Comparison of ENCODE assay signal across 19 cellular contexts in genomic region chr17:19933633-19934032, GRCh38. TPM values are rescaled to one million over a fixed set of nuclear protein-coding genes. Genes with fewer than 3 reads are reported as not detected.
DNase-seq lines count a peak whose midpoint lies in the region; ATAC-seq, FAIRE-seq and TF ChIP-seq lines count a peak whose summit lies in the region.
"Had no signal": no experiment of that assay in that cellular context is flagged by ENCODE, and none has a peak within 500 bp of the region (broad histone marks: within the 10 kb centered on the region; RNA-seq: fewer than 3 reads in every experiment).

No MANE protein-coding gene starts in this region.

- no peaks in the 10 kb centered on the region for H3K27me3 ChIP-seq in SK-N-SH (ENCODE audit: insufficient read depth)
- H3K27me3 ChIP-seq in SJSA1 (replicated peaks): no peaks in the 10 kb centered on the region
- H3K27me3 ChIP-seq: BE2C, BLaER1 had no signal

- H3K4me3 ChIP-seq in SK-N-SH (ENCODE audit: low read depth in 2 of 2, low read length in 1 of 2): no peak overlapping the region
- H3K4me3 ChIP-seq in A549: no peak overlapping the region
- H3K4me3 ChIP-seq in SJSA1: no peak overlapping the region
- H3K4me3 ChIP-seq: BLaER1 had no signal

- no peaks in the 10 kb centered on the region for H3F3A ChIP-seq in SK-N-SH (replicated peaks; ENCODE audit: insufficient read depth)

- H3K4me2 ChIP-seq in SK-N-SH (no peak overlapping the region), A549 (no peak overlapping the region)
- H3K4me2 ChIP-seq: BLaER1 had no signal

- TF ChIP-seq EP300 in SK-N-SH (IDR thresholded peaks at IDR 0.05; ENCODE audit: borderline replicate concordance in 1 of 2, low read depth in 1 of 2, low read length in 1 of 2): no peak
- TF ChIP-seq EP300 in A549 (IDR thresholded peaks at IDR 0.05): no peak

- POLR2A ChIA-PET in SK-N-SH (lab: Yijun Ruan, JAX) (no interaction called here), A549 (lab: Yijun Ruan, JAX) (no interaction called here)

- CTCF ChIA-PET in SK-N-SH (lab: Yijun Ruan, JAX): interaction anchor here (1.2 kb wide), 1 partner anchor 23 kb away, joined by 3 read pairs; no protein-coding TSS in a partner anchor
- CTCF ChIA-PET in A549 (lab: Yijun Ruan, JAX): interaction anchor here (0.6 to 1.8 kb wide), 5 partner anchors 15 to 66 kb away, joined by 3 to 5 read pairs (median 4); partner anchors contain the start of gene ULK2

- H3K27ac ChIP-seq in SK-N-SH (ENCODE audit: low read depth in 2 of 2, low read length in 1 of 2): no peak overlapping the region
- H3K27ac ChIP-seq in A549: no peak overlapping the region
- H3K27ac ChIP-seq in SJSA1: peak overlapping the region; percentile 15; the same call in 1 of the 2 replicates
- H3K27ac ChIP-seq: 22Rv1, BLaER1 had no signal

- no peak for ATAC-seq in SK-N-SH treated with all-trans-retinoic acid at 6 μM for 48 hours
- no peak for ATAC-seq in A549
- ATAC-seq in HG03159 (IDR thresholded peaks at IDR 0.05; ENCODE audit: unreplicated experiment): no peak
- no peak for ATAC-seq in HG03378 (IDR thresholded peaks at IDR 0.05; ENCODE audit: unreplicated experiment)

- H4K20me1 ChIP-seq in SK-N-SH (ENCODE audit: insufficient read depth): no peaks in the 10 kb centered on the region

- FAIRE-seq in A549 (lab: Jason Lieb, UNC): no peak
- FAIRE-seq: G401.6, GM12891, GM19239 had no signal

- H3K9ac ChIP-seq in SK-N-SH: no peak overlapping the region
- H3K9ac ChIP-seq: BLaER1 had no signal

- H3K9me3 ChIP-seq in SK-N-SH: no peaks in the 10 kb centered on the region
- no peaks in the 10 kb centered on the region for H3K9me3 ChIP-seq in A549
- H3K9me3 ChIP-seq in SJSA1 (replicated peaks): no peaks in the 10 kb centered on the region
- H3K9me3 ChIP-seq: BE2C, BLaER1 had no signal

- no peak for TF ChIP-seq CTCF in SK-N-SH (IDR thresholded peaks at IDR 0.05)
- no peak for TF ChIP-seq CTCF in A549 (IDR thresholded peaks at IDR 0.05)

- WGBS in SK-N-SH (ENCODE audit: low lambda C conversion rate): 96% methylated on average over 5 of the region's 5 CpGs
- WGBS in A549 (ENCODE audit: missing lambda C conversion rate): 91% methylated on average over 5 of the region's 5 CpGs

- no peaks in the 10 kb centered on the region for H3K9me2 ChIP-seq in SK-N-SH

- H2AFZ ChIP-seq in SK-N-SH (ENCODE audit: low read depth): no peak overlapping the region

- H3K4me1 ChIP-seq in SK-N-SH (ENCODE audit: control insufficient read depth in 1 of 2, insufficient read depth in 2 of 2, low read depth in 1 of 2, low read length in 1 of 2) (no peaks in the 10 kb centered on the region), A549 (peaks cover 26% of the 10 kb centered on the region), SJSA1 (replicated peaks) (peaks cover 19% of the 10 kb centered on the region)
- H3K4me1 ChIP-seq: BE2C, BLaER1 had no signal

- TF ChIP-seq RAD21 in SK-N-SH (IDR thresholded peaks at IDR 0.05; ENCODE audit: low read length) (no peak), A549 (conservative IDR thresholded peaks at IDR 0.05 in 1 of 2, IDR thresholded peaks at IDR 0.05 in 1 of 2) (no peak)

- TF ChIP-seq POLR2A in A549 (IDR thresholded peaks at IDR 0.05; ENCODE audit: low read length): no peak

- peaks cover 42 to 89% of the 10 kb centered on the region in 2 experiments for H3K36me3 ChIP-seq in SK-N-SH (replicated peaks in 1 of 2; ENCODE audit: control insufficient read depth in 1 of 2, insufficient read depth in 2 of 2, low read length in 1 of 2)
- peaks cover 75% of the 10 kb centered on the region for H3K36me3 ChIP-seq in SJSA1

- peaks cover 10% of the 10 kb centered on the region; the same call in 1 of the 2 replicates for H3K79me2 ChIP-seq in SK-N-SH (ENCODE audit: insufficient read depth)

- DNase-seq in SK-N-SH (no peak), A549 (ENCODE audit: low read depth in 1 of 2, low spot score in 1 of 2) (no peak), SJSA1 (ENCODE audit: low read depth in 1 of 2, low spot score in 2 of 2) (no peak)
- DNase-seq: BE2C; C1 segment of cervical spinal cord; CD4-positive, alpha-beta memory T cell; CD4-positive, CD25-positive, alpha-beta regulatory T cell; CD8-positive, alpha-beta memory T cell; COR-L47; DMS79 treated with DMSO at 0.1 percent for 48 hours; GF-D8 had no signal

TF ChIP-seq in SK-N-SH, 30 proteins besides CTCF, POLR2A, EP300 and RAD21:
- TF ChIP-seq USF2 (IDR thresholded peaks at IDR 0.05; ENCODE audit: borderline replicate concordance, low read depth, low read length) (no peak), RFX5 (IDR thresholded peaks at IDR 0.05; ENCODE audit: low read length) (peak; percentile 90)

TF ChIP-seq in SK-N-SH treated with all-trans-retinoic acid at 6 μM for 48 hours, 23 proteins besides CTCF, POLR2A, EP300 and RAD21 (continues in another document):
- no peak for TF ChIP-seq ZFP3 (CRISPR knock-in tag; IDR thresholded peaks at IDR 0.05)
- no peak for TF ChIP-seq GLIS3 (CRISPR knock-in tag; IDR thresholded peaks at IDR 0.05)
- no peak for TF ChIP-seq ZNF70 (CRISPR knock-in tag; IDR thresholded peaks at IDR 0.05)
- TF ChIP-seq ZNF8 (CRISPR knock-in tag; IDR thresholded peaks at IDR 0.05): no peak
- TF ChIP-seq TCF4 (CRISPR knock-in tag; IDR thresholded peaks at IDR 0.05; ENCODE audit: borderline replicate concordance): no peak
- no peak for TF ChIP-seq CSRNP3 (CRISPR knock-in tag; IDR thresholded peaks at IDR 0.05)

TF ChIP-seq in A549, 52 proteins besides CTCF, POLR2A, EP300 and RAD21:
- peak; percentile 80 for TF ChIP-seq RFX5 (IDR thresholded peaks at IDR 0.05)
- no peak for TF ChIP-seq EHF (CRISPR knock-in tag; IDR thresholded peaks at IDR 0.05)

RNA-seq across cellular contexts. Expression of gene AKAP10, which starts 44.0 kb away (rescaled TPM):
- 12.7 and 17.1 TPM in 2 replicates for polyA plus RNA-seq in SK-N-SH (2012; rRNA removed)
- polyA plus RNA-seq in SK-N-SH (2012; cell fraction: cytosol; rRNA removed): 13.3 and 14.4 TPM in 2 replicates
- polyA plus RNA-seq in SK-N-SH (2012; cell fraction: nucleus; rRNA removed): 18.4 and 33.4 TPM in 2 replicates
- 51.1 and 52.9 TPM in 2 replicates for polyA plus RNA-seq in A549 (2011; rRNA removed)
- 12.2 and 15.4 TPM in 2 replicates for polyA plus RNA-seq in A549 (2012; cell fraction: cytosol; rRNA removed)
- 11.2 and 15.7 TPM in 2 replicates for polyA plus RNA-seq in A549 (2012; cell fraction: nucleus; rRNA removed)
- polyA plus RNA-seq in A549 (2017; fragmentation: RNase III; extraction: RNeasy Plus Mini Kit Qiagen cat#74134 plus additional on column Dnase treatment): 19.9 to 22.0 TPM (median 21.9 TPM) in 3 replicates
- 71.1 and 72.9 TPM in 2 replicates for polyA minus RNA-seq in A549 (2011; rRNA and poly(A)+ RNA removed)
- total RNA-seq in SJSA1 (2014; rRNA removed; shearing (Covaris generic)): 18.2 and 19.0 TPM in 2 replicates

Comparison
In these comparisons a context has a peak if more than half of its experiments do, and no peak if none do; other contexts are left out.
1. Of the 12 proteins assayed by ChIP-seq in both A549 and SK-N-SH: peak only in A549: none; only in SK-N-SH: none; in both: RFX5; in neither: 11.